ENCODE assay signal across 10 cellular contexts in genomic region chr15:22945071-22945470, GRCh38.
"Had no signal": no experiment of that assay in that cellular context is flagged by ENCODE, and none has a peak within 500 bp of the region (broad histone marks: within the 10 kb centered on the region; RNA-seq: fewer than 3 reads in every experiment).

No MANE protein-coding gene starts in this region.

- H3K4me3 ChIP-seq: colonic mucosa, gastrocnemius medialis, neural progenitor cell, ovary had no signal

- H3K9me3 ChIP-seq: colonic mucosa, gastrocnemius medialis, ovary had no signal

- H3K36me3 ChIP-seq: neural progenitor cell, ovary had no signal

- ATAC-seq: activated T-helper 17 cell treated with anti-CD3 and anti-CD28 coated beads, Interleukin-2, amount 50 U/mL, for 72 hours; gastrocnemius medialis; left ventricle myocardium superior had no signal

- DNase-seq: activated CD4-positive, alpha-beta T cell treated with anti-CD3 and anti-CD28 coated beads, Interleukin-2, amount 50 U/mL, for 1 hour; activated naive CD4-positive, alpha-beta T cell treated with anti-CD3 and anti-CD28 coated beads for 36 hours; activated T-cell treated with anti-CD3 and anti-CD28 coated beads for 4 hours; gastrocnemius medialis; left ventricle myocardium superior; mesenchymal stem cell; ovary had no signal

- H3K9ac ChIP-seq: neural progenitor cell had no signal

- H3K27ac ChIP-seq: colonic mucosa, gastrocnemius medialis, neural progenitor cell, ovary had no signal

- H3K4me1 ChIP-seq: colonic mucosa had no signal

- H3K27me3 ChIP-seq: colonic mucosa, gastrocnemius medialis, neural progenitor cell, ovary had no signal
